In the genomic region with DNA sequence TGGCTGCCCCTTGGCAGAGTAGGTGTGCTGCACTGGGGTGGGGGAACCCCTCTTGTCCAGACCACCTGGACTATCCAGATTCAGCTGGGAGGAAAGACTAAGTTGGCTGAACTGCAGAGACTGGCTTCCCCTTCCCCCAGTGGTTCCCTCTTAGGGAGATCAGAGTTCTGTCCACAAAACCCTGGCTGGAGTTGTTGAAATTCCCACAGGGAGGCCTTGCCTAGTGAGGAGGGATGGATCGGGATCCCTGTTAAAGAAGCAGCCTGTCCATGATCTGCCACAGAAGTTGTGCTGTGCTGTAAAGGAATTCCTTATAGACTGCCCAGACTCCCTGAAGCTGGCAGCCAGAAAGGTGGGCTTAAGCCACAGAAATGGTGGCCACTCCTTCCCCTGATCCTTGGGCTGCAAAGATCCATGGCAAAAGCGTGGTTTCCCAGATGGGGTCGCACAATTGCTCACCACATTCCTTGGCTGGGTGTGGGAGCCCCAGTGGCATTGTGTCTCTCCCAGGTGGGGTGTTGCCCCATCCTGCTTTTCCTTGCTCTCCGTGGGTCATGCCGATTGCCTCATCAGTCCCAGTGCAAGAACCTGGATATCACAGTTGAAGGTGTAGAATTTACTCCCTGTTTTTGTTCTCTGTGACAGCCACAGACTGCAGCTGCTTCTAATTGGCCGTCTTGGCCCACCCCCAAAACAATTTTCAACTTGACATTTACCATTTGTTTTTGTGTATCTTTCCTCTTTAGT, we compare ENCODE assay signal across 32 cellular contexts.
DNase-seq lines count a peak whose midpoint lies in the region; ATAC-seq and TF ChIP-seq lines count a peak whose summit lies in the region.
"Had no signal": no experiment of that assay in that cellular context is flagged by ENCODE, and none has a peak within 500 bp of the region (broad histone marks: within the 10 kb centered on the region; RNA-seq: fewer than 3 reads in every experiment).

No MANE protein-coding gene starts in this region.

- no peak for TF ChIP-seq POLR2A in uterus (IDR thresholded peaks at IDR 0.05)

- H3K27me3 ChIP-seq in right atrium auricular region (no peaks in the 10 kb centered on the region), uterus (no peaks in the 10 kb centered on the region)
- H3K27me3 ChIP-seq: dorsolateral prefrontal cortex, left lung had no signal

- intact Hi-C loops in Right ventricle myocardium inferior (cut with DNase I) = no loop called here
- intact Hi-C loops in uterus (cut with DNase I; ENCODE audit: low total_unique reads) = no loop called here

- H3K9me3 ChIP-seq in right atrium auricular region (peaks cover 0 to 6% of the 10 kb centered on the region in 2 donors), uterus (no peaks in the 10 kb centered on the region)
- H3K9me3 ChIP-seq: A549, psoas muscle had no signal

- ATAC-seq in Right ventricle myocardium inferior (peak; percentile 90), HG02763 (IDR thresholded peaks at IDR 0.05; ENCODE audit: unreplicated experiment) (no peak)
- ATAC-seq: A549; activated naive CD8-positive, alpha-beta T cell treated with anti-CD3 and anti-CD28 coated beads, Interleukin-2, amount 50 U/mL, for 24 hours; left lung; naive thymus-derived CD4-positive, alpha-beta T cell; PC-3 had no signal

- no peak for TF ChIP-seq CTCF in right atrium auricular region (IDR thresholded peaks at IDR 0.05)
- no peak for TF ChIP-seq CTCF in epithelial cell of esophagus (IDR thresholded peaks at IDR 0.05; ENCODE audit: insufficient read depth, low read depth, low read length, missing control alignments)
- no peak for TF ChIP-seq CTCF in uterus (IDR thresholded peaks at IDR 0.05)

- H3K27ac ChIP-seq in right atrium auricular region (no peak overlapping the region), uterus (peak overlapping the region in 1 of 2 donors; percentile 57)
- H3K27ac ChIP-seq: A549, dorsolateral prefrontal cortex, left lung, psoas muscle had no signal

- H3K4me1 ChIP-seq in right atrium auricular region = no peaks in the 10 kb centered on the region
- no peaks in the 10 kb centered on the region for H3K4me1 ChIP-seq in uterus
- H3K4me1 ChIP-seq: A549, left lung, psoas muscle had no signal

- DNase-seq in Right ventricle myocardium inferior (ENCODE audit: missing footprints) = no peak
- DNase-seq in right atrium auricular region (ENCODE audit: low spot score) = no peak
- DNase-seq in epithelial cell of esophagus (ENCODE audit: low read depth) = peak; percentile 13
- peak; percentile 24 for DNase-seq in myocyte (ENCODE audit: low read depth)
- peak; percentile 38 to 49 for DNase-seq in uterus
- no peak for DNase-seq in medulla oblongata (ENCODE audit: extremely low spot score)
- no peak for DNase-seq in SW480 (ENCODE audit: low spot score)
- DNase-seq: activated CD4-positive, alpha-beta memory T cell treated with anti-CD3 and anti-CD28 coated beads, Interleukin-2, amount 10 ng/mL, durations not matched to agents 7 days and 5 days; activated CD4-positive, CD25-positive, alpha-beta regulatory T cell treated with anti-CD3 and anti-CD28 coated beads, Interleukin-2, amount 50 U/mL, for 72 hours; activated CD8-positive, alpha-beta memory T cell treated with anti-CD3 and anti-CD28 coated beads, Interleukin-2, amount 50 U/mL, for 4 hours; activated naive CD4-positive, alpha-beta T cell; activated naive CD8-positive, alpha-beta T cell treated with anti-CD3 and anti-CD28 coated beads, Interleukin-2, amount 50 U/mL, for 24 hours; AML-193; CD4-positive, CD25-positive, alpha-beta regulatory T cell; dorsolateral prefrontal cortex; KBM-7; left lung; midbrain; MM.1S; naive thymus-derived CD4-positive, alpha-beta T cell; NCI-H1417; NCI-H2029; NCI-H526; occipital lobe; PC-3; SHP77; stimulated activated naive B cell treated with anti-CD40 and anti-IgM and Interleukin-4, amounts not matched to agents 10 μg/mL and 1 μg/mL and 100 μg/mL, for 72 hours; substantia nigra; T-helper 2 cell had no signal

- H3K4me3 ChIP-seq in right atrium auricular region (no peak overlapping the region), epithelial cell of esophagus (ENCODE audit: low read length) (no peak overlapping the region), uterus (no peak overlapping the region)
- H3K4me3 ChIP-seq: A549, dorsolateral prefrontal cortex, left lung, psoas muscle had no signal

- H3K36me3 ChIP-seq in right atrium auricular region (no peaks in the 10 kb centered on the region), uterus (no peaks in the 10 kb centered on the region)
- H3K36me3 ChIP-seq: left lung had no signal

Comparison
In these comparisons a context has a peak if more than half of its experiments do, and no peak if none do; other contexts are left out.
1. DNase-seq: peak in epithelial cell of esophagus (single experiment), myocyte (single experiment) and uterus (2 of 2); none in Right ventricle myocardium inferior (single experiment), right atrium auricular region (single experiment), medulla oblongata (single experiment) and SW480 (single experiment).